Comparison of ENCODE assay signal across 8 cellular contexts in the genomic region with DNA sequence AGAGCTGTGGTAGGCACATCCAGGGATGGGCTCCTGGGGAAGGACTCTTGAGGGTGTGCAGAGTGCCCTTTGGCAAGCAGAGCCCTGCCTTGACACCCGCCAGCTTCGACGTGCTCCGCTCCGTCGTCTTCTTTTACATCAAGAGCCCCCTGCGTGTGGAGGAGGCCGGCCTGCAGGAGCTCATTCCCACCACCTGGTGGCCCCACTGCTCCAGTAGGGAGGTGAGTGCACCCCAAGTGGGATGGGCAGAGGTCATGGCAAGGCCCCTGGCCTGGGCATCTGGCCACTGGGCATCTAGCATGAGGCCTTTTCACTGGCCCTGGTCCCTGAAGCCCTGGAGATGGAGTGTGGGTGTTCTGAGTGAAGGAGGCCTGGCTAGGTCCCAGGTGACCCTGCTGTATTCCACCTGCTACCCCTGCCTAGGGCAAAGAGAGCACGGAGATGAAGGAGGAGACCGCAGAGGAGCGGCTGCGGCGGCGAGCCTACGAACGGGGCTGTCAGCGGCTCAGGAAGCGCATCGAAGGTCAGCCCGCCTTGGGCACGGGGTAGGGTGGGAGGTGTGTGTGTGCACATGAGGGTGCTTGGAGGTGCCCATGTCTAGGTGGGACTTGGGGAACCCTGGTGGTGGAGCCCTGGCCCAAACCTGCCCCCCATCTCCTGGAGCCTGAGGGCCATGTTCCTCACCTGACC. TPM values are rescaled to one million over a fixed set of nuclear protein-coding genes. Genes with fewer than 3 reads are reported as not detected.
DNase-seq lines count a peak whose midpoint lies in the region; TF ChIP-seq lines count a peak whose summit lies in the region.
"Had no signal": no experiment of that assay in that cellular context is flagged by ENCODE, and none has a peak within 500 bp of the region (broad histone marks: within the 10 kb centered on the region; RNA-seq: fewer than 3 reads in every experiment).

No MANE protein-coding gene starts in this region.

- H3K27me3 Mint-ChIP-seq in HFFc6 (ENCODE audit: insufficient read depth) = no peaks in the 10 kb centered on the region; the same call in none of the 2 replicates

- H3K4me3 ChIP-seq in AG04450 (ENCODE audit: low read depth, low read length) = no peak overlapping the region

- H3K27ac ChIP-seq in AG04450 (ENCODE audit: low read depth, low read length) = no peak overlapping the region

- CTCF ChIA-PET in AG04450 (lab: Charles Lee) = interaction anchor here (0.5 to 1.9 kb wide), 10 partner anchors 9 to 413 kb away, joined by 3 to 16 read pairs (median 4); no protein-coding TSS in a partner anchor

- no peaks in the 10 kb centered on the region for H3K9me3 Mint-ChIP-seq in HFFc6

- TF ChIP-seq CTCF in AG04450 (IDR thresholded peaks at IDR 0.05; ENCODE audit: low read depth, low read length) (peak; percentile 55), HFFc6 (IDR thresholded peaks at IDR 0.05) (peak; percentile 79)

- no peak for TF ChIP-seq POLR2A in erythroblast (IDR thresholded peaks at IDR 0.05; ENCODE audit: low read length)

- no peaks in the 10 kb centered on the region for H3K27me3 ChIP-seq in AG04450 (ENCODE audit: control insufficient read depth, insufficient read depth, low read length)

- H3K27ac Mint-ChIP-seq in HFFc6 = no peak overlapping the region

- H3K4me1 Mint-ChIP-seq in HFFc6 (ENCODE audit: low read depth) = no peaks in the 10 kb centered on the region

- H3K9me3 ChIP-seq in AG04450 (ENCODE audit: control insufficient read depth, insufficient read depth, low read length) = no peaks in the 10 kb centered on the region

- POLR2A ChIA-PET in AG04450 (lab: Yijun Ruan, JAX) = interaction anchor here (1.5 kb wide), 1 partner anchor 10 kb away, joined by 5 read pairs; no protein-coding TSS in a partner anchor

- DNase-seq in AG04450 (ENCODE audit: low read depth, low spot score) (no peak), HFFc6 (no peak), erythroblast (lab: John Stamatoyannopoulos, UW) (peak; percentile 24 to 38), HuH-7.5 (ENCODE audit: low spot score) (no peak), cerebellum (ENCODE audit: low spot score) (no peak)
- DNase-seq in activated CD4-positive, alpha-beta T cell treated with anti-CD3 and anti-CD28 coated beads for 1 hour = no peak
- DNase-seq: activated CD4-positive, CD25-positive, alpha-beta regulatory T cell treated with anti-CD3 and anti-CD28 coated beads, Interleukin-2, amount 50 U/mL, for 72 hours; NCI-H1105 treated with DMSO at 0.1 percent for 48 hours had no signal

- H3K4me3 Mint-ChIP-seq in HFFc6 = no peak overlapping the region

- H3K36me3 Mint-ChIP-seq in HFFc6 (ENCODE audit: low read depth) = no peaks in the 10 kb centered on the region

RNA-seq across cellular contexts. Expression of a gene that starts 12.2 kb away (rescaled TPM):
- 22.9 and 33.3 TPM in 2 replicates for polyA plus RNA-seq in AG04450 (2011; rRNA removed)
- polyA minus RNA-seq in AG04450 (2011; rRNA and poly(A)+ RNA removed) = 38.5 and 52.5 TPM in 2 replicates
- total RNA-seq in HFFc6 (2021; fragmentation: NEBNext Ultra II Directional; extraction: Animal tissue kit (Norgen Biotek cat#: 25700)) = 10 to 100 TPM; 35.3 to 44.2 (median 39.8) TPM
- 23.5 TPM for total RNA-seq in cerebellum

RNA-seq across cellular contexts. Expression of a gene that starts 12.3 kb away (rescaled TPM):
- 6.4 and 6.5 TPM in 2 replicates for polyA plus RNA-seq in AG04450 (2011; rRNA removed)
- polyA minus RNA-seq in AG04450 (2011; rRNA and poly(A)+ RNA removed) = 2.8 and 5.6 TPM in 2 replicates
- 1 to 10 TPM; 3.4 to 7.4 (median 4.8) TPM for total RNA-seq in HFFc6 (2021; fragmentation: NEBNext Ultra II Directional; extraction: Animal tissue kit (Norgen Biotek cat#: 25700))
- total RNA-seq in cerebellum = 12.2 TPM

RNA-seq across cellular contexts. Expression of a gene that starts 18.0 kb away (rescaled TPM):
- polyA plus RNA-seq in AG04450 (2011; rRNA removed) = 0.11 TPM in 1 of 2 replicates, not detected in the other
- polyA minus RNA-seq in AG04450 (2011; rRNA and poly(A)+ RNA removed) = not detected in 2 replicates
- under 1 TPM in 2 of 6 experiments, not detected in 4; 0.43 to 0.61 TPM for total RNA-seq in HFFc6 (2021; fragmentation: NEBNext Ultra II Directional; extraction: Animal tissue kit (Norgen Biotek cat#: 25700))
- 0.91 TPM for total RNA-seq in cerebellum

RNA-seq across cellular contexts. Expression of a gene that starts 22.2 kb away (rescaled TPM):
- 13.9 and 15.7 TPM in 2 replicates for polyA plus RNA-seq in AG04450 (2011; rRNA removed)
- 17.5 and 23.5 TPM in 2 replicates for polyA minus RNA-seq in AG04450 (2011; rRNA and poly(A)+ RNA removed)
- total RNA-seq in HFFc6 (2021; fragmentation: NEBNext Ultra II Directional; extraction: Animal tissue kit (Norgen Biotek cat#: 25700)) = 10 to 100 TPM; 30.5 to 39.4 (median 34.8) TPM
- total RNA-seq in cerebellum = 9.4 TPM

RNA-seq across cellular contexts. Expression of a gene that starts 27.4 kb away (rescaled TPM):
- 85.3 and 108 TPM in 2 replicates for polyA plus RNA-seq in AG04450 (2011; rRNA removed)
- polyA minus RNA-seq in AG04450 (2011; rRNA and poly(A)+ RNA removed) = 146 and 205 TPM in 2 replicates
- 100 to 1,000 TPM in 5 of 6 experiments, 10 to 100 TPM in 1; 98.5 to 126 (median 112) TPM for total RNA-seq in HFFc6 (2021; fragmentation: NEBNext Ultra II Directional; extraction: Animal tissue kit (Norgen Biotek cat#: 25700))
- 58.3 TPM for total RNA-seq in cerebellum

Comparison
In these comparisons a context has a peak if more than half of its experiments do, and no peak if none do; other contexts are left out.
1. DNase-seq: peak in erythroblast (2 of 2); none in AG04450 (single experiment), HFFc6 (single experiment), HuH-7.5 (single experiment), cerebellum (single experiment) and activated CD4-positive, alpha-beta T cell treated with anti-CD3 and anti-CD28 coated beads for 1 hour (single experiment).